8 cellular contexts compared by ENCODE assay signal in genomic region chr17:1725642-1726511, GRCh38. TPM values are rescaled to one million over a fixed set of nuclear protein-coding genes. Genes with fewer than 3 reads are reported as not detected.
DNase-seq lines count a peak whose midpoint lies in the region; ATAC-seq and TF ChIP-seq lines count a peak whose summit lies in the region.

No MANE protein-coding gene starts in this region.

- no peaks in the 10 kb centered on the region for H3K27me3 Mint-ChIP-seq in activated naive CD4-positive, alpha-beta T cell treated with anti-CD3 and anti-CD28 coated beads for 36 hours (ENCODE audit: low read depth)
- H3K27me3 Mint-ChIP-seq in activated naive CD8-positive, alpha-beta T cell treated with anti-CD3 and anti-CD28 coated beads, Interleukin-2, amount 50 U/mL, for 24 hours, result no peaks in the 10 kb centered on the region

- peaks cover 77% of the 10 kb centered on the region for H3K4me1 ChIP-seq in lower lobe of right lung

- no peaks in the 10 kb centered on the region for H3K36me3 Mint-ChIP-seq in activated naive CD4-positive, alpha-beta T cell treated with anti-CD3 and anti-CD28 coated beads for 36 hours (ENCODE audit: low read depth)
- H3K36me3 Mint-ChIP-seq in activated naive CD8-positive, alpha-beta T cell treated with anti-CD3 and anti-CD28 coated beads, Interleukin-2, amount 50 U/mL, for 24 hours (ENCODE audit: low read depth), result peaks cover 5% of the 10 kb centered on the region

- no peak for DNase-seq in activated naive CD4-positive, alpha-beta T cell treated with anti-CD3 and anti-CD28 coated beads for 36 hours
- no peak for DNase-seq in activated naive CD4-positive, alpha-beta T cell (lab: John Stamatoyannopoulos, UW)
- DNase-seq in activated naive CD8-positive, alpha-beta T cell treated with anti-CD3 and anti-CD28 coated beads, Interleukin-2, amount 50 U/mL, for 24 hours, result no peak
- DNase-seq in lower lobe of right lung, result no peak
- no peak for DNase-seq in DMS79 (lab: John Stamatoyannopoulos, UW)
- DNase-seq in AG20443 (ENCODE audit: low spot score), result no peak
- DNase-seq in LoVo (ENCODE audit: low spot score), result no peak

- H3K27ac Mint-ChIP-seq in activated naive CD4-positive, alpha-beta T cell treated with anti-CD3 and anti-CD28 coated beads for 36 hours, result no peak overlapping the region
- peak overlapping the region; percentile 31 for H3K27ac Mint-ChIP-seq in activated naive CD8-positive, alpha-beta T cell treated with anti-CD3 and anti-CD28 coated beads, Interleukin-2, amount 50 U/mL, for 24 hours

- H3K9me3 ChIP-seq in lower lobe of right lung, result no peaks in the 10 kb centered on the region

- intact Hi-C loops in activated naive CD4-positive, alpha-beta T cell treated with anti-CD3 and anti-CD28 coated beads for 36 hours (cut with micrococcal nuclease), result no loop called here
- intact Hi-C loops in lower lobe of right lung (cut with DNase I), result no loop called here

- peak overlapping the region; percentile 59 for H3K4me3 Mint-ChIP-seq in activated naive CD4-positive, alpha-beta T cell treated with anti-CD3 and anti-CD28 coated beads for 36 hours
- peak overlapping the region; percentile 72 for H3K4me3 Mint-ChIP-seq in activated naive CD8-positive, alpha-beta T cell treated with anti-CD3 and anti-CD28 coated beads, Interleukin-2, amount 50 U/mL, for 24 hours

- H3K4me1 Mint-ChIP-seq in activated naive CD4-positive, alpha-beta T cell treated with anti-CD3 and anti-CD28 coated beads for 36 hours (ENCODE audit: low read depth), result peaks cover 26% of the 10 kb centered on the region
- peaks cover 30% of the 10 kb centered on the region for H3K4me1 Mint-ChIP-seq in activated naive CD8-positive, alpha-beta T cell treated with anti-CD3 and anti-CD28 coated beads, Interleukin-2, amount 50 U/mL, for 24 hours

- H3K4me3 ChIP-seq in lower lobe of right lung, result peak overlapping the region; percentile 80

- peak overlapping the region; percentile 94 for H3K27ac ChIP-seq in lower lobe of right lung
- peak overlapping the region; percentile 50 for H3K27ac ChIP-seq in temporal lobe (ENCODE audit: low read depth, low read length)

- no peak for TF ChIP-seq CTCF in lower lobe of right lung (IDR thresholded peaks at IDR 0.05)

- no peaks in the 10 kb centered on the region for H3K9me3 Mint-ChIP-seq in activated naive CD4-positive, alpha-beta T cell treated with anti-CD3 and anti-CD28 coated beads for 36 hours
- H3K9me3 Mint-ChIP-seq in activated naive CD8-positive, alpha-beta T cell treated with anti-CD3 and anti-CD28 coated beads, Interleukin-2, amount 50 U/mL, for 24 hours, result no peaks in the 10 kb centered on the region

- CTCF ChIA-PET in activated naive CD4-positive, alpha-beta T cell treated with anti-CD3 and anti-CD28 coated beads for 36 hours (lab: Charles Lee), result no interaction called here

- ATAC-seq in activated naive CD8-positive, alpha-beta T cell treated with anti-CD3 and anti-CD28 coated beads, Interleukin-2, amount 50 U/mL, for 24 hours, result no peak
- no peak for ATAC-seq in lower lobe of right lung

- H3K27me3 ChIP-seq in lower lobe of right lung (ENCODE audit: low read depth), result no peaks in the 10 kb centered on the region

- H3K36me3 ChIP-seq in lower lobe of right lung, result peaks cover 45% of the 10 kb centered on the region

RNA-seq across cellular contexts. Expression of gene WDR81, which starts 1.4 kb away (rescaled TPM):
- 1 to 10 TPM; 2.9 to 3.7 TPM for total RNA-seq in activated naive CD4-positive, alpha-beta T cell treated with anti-CD3 and anti-CD28 coated beads for 36 hours
- total RNA-seq in lower lobe of right lung, result 49.9 TPM
- 8.9 TPM for total RNA-seq in temporal lobe

RNA-seq across cellular contexts. Expression of gene TLCD2, which starts 15.7 kb away (rescaled TPM):
- total RNA-seq in activated naive CD4-positive, alpha-beta T cell treated with anti-CD3 and anti-CD28 coated beads for 36 hours, result under 1 TPM; 0.05 TPM
- total RNA-seq in lower lobe of right lung (13.4 TPM), temporal lobe (0.25 TPM)

RNA-seq across cellular contexts. Expression of gene SERPINF2, which starts 16.8 kb away (rescaled TPM):
- not detected for total RNA-seq in activated naive CD4-positive, alpha-beta T cell treated with anti-CD3 and anti-CD28 coated beads for 36 hours
- total RNA-seq in lower lobe of right lung (24.1 TPM), temporal lobe (not detected)

RNA-seq across cellular contexts. Expression of gene SERPINF1, which starts 36.0 kb away (rescaled TPM):
- not detected for total RNA-seq in activated naive CD4-positive, alpha-beta T cell treated with anti-CD3 and anti-CD28 coated beads for 36 hours
- 204 TPM for total RNA-seq in lower lobe of right lung
- 11.8 TPM for total RNA-seq in temporal lobe

RNA-seq across cellular contexts. Expression of gene PRPF8, which starts 41.2 kb away (rescaled TPM):
- total RNA-seq in activated naive CD4-positive, alpha-beta T cell treated with anti-CD3 and anti-CD28 coated beads for 36 hours, result 100 to 1,000 TPM; 458 to 479 TPM
- total RNA-seq in lower lobe of right lung (280 TPM), temporal lobe (132 TPM)

Comparison
In these comparisons a context has a peak if more than half of its experiments do, and no peak if none do; other contexts are left out.
1. RNA of gene TLCD2, which starts 15.7 kb away (total RNA-seq): 13.4 TPM in lower lobe of right lung (single experiment); 0.25 TPM in temporal lobe (single experiment) and 0.05 TPM in activated naive CD4-positive, alpha-beta T cell treated with anti-CD3 and anti-CD28 coated beads for 36 hours; every median in the first group is over 10 times any median in the second.
2. RNA of gene SERPINF2, which starts 16.8 kb away (total RNA-seq): 24.1 TPM in lower lobe of right lung (single experiment); not detected in activated naive CD4-positive, alpha-beta T cell treated with anti-CD3 and anti-CD28 coated beads for 36 hours and not detected in temporal lobe (single experiment); every median in the first group is over 10 times any median in the second.